13 cellular contexts compared by ENCODE assay signal in genomic region chr3:53150247-53151085, GRCh38. TPM values are rescaled to one million over a fixed set of nuclear protein-coding genes. Genes with fewer than 3 reads are reported as not detected.
DNase-seq lines count a peak whose midpoint lies in the region; ATAC-seq and TF ChIP-seq lines count a peak whose summit lies in the region.
"Had no signal": no experiment of that assay in that cellular context is flagged by ENCODE, and none has a peak within 500 bp of the region (broad histone marks: within the 10 kb centered on the region; RNA-seq: fewer than 3 reads in every experiment).

No MANE protein-coding gene starts in this region.

- peaks cover 18 to 20% of the 10 kb centered on the region in 2 donors for H3K27me3 Mint-ChIP-seq in stimulated activated naive B cell treated with anti-CD40 and anti-IgM and Interleukin-4, amounts not matched to agents 10 μg/mL and 1 μg/mL and 100 μg/mL, for 72 hours

- TF ChIP-seq CTCF in right atrium auricular region (IDR thresholded peaks at IDR 0.05) = no peak
- no peak for TF ChIP-seq CTCF in adrenal gland (IDR thresholded peaks at IDR 0.05)
- TF ChIP-seq CTCF in upper lobe of right lung (IDR thresholded peaks at IDR 0.05) = no peak

- H3K27ac ChIP-seq in right atrium auricular region (no peak overlapping the region), adrenal gland (peak overlapping the region; percentile 40 to 85 (median 77)), upper lobe of right lung (peak overlapping the region; percentile 58)

- peak in 1 of 2 donors; percentile 33 for TF ChIP-seq POLR2A in adrenal gland (IDR thresholded peaks at IDR 0.05)

- DNase-seq in left cardiac atrium = no peak
- no peak for DNase-seq in right atrium auricular region (ENCODE audit: low spot score)
- peak; percentile 83 to 93 (median 90) for DNase-seq in adrenal gland
- DNase-seq in left colon = peak; percentile 80 to 83
- peak; percentile 87 for DNase-seq in upper lobe of right lung
- no peak for DNase-seq in cerebellar cortex (ENCODE audit: low spot score)
- DNase-seq in RPMI8226 = no peak
- no peak for DNase-seq in stimulated activated naive B cell treated with anti-CD40 and anti-IgM and Interleukin-4, amounts not matched to agents 10 μg/mL and 1 μg/mL and 100 μg/mL, for 72 hours
- DNase-seq: amygdala, DMS53, Karpas-422, NCI-H2227 treated with DMSO at 0.1 percent for 48 hours had no signal

- no peaks in the 10 kb centered on the region for H3K27me3 ChIP-seq in right atrium auricular region
- no peaks in the 10 kb centered on the region for H3K27me3 ChIP-seq in adrenal gland
- no peaks in the 10 kb centered on the region for H3K27me3 ChIP-seq in upper lobe of right lung

- H3K4me3 Mint-ChIP-seq in stimulated activated naive B cell treated with anti-CD40 and anti-IgM and Interleukin-4, amounts not matched to agents 10 μg/mL and 1 μg/mL and 100 μg/mL, for 72 hours = no peak overlapping the region
- H3K4me3 Mint-ChIP-seq: type B pancreatic cell had no signal

- H3K27ac Mint-ChIP-seq in stimulated activated naive B cell treated with anti-CD40 and anti-IgM and Interleukin-4, amounts not matched to agents 10 μg/mL and 1 μg/mL and 100 μg/mL, for 72 hours = no peak overlapping the region
- H3K27ac Mint-ChIP-seq: type B pancreatic cell had no signal

- no peaks in the 10 kb centered on the region for H3K36me3 ChIP-seq in right atrium auricular region
- H3K36me3 ChIP-seq in adrenal gland (replicated peaks in 1 of 2) = no peaks in the 10 kb centered on the region
- no peaks in the 10 kb centered on the region for H3K36me3 ChIP-seq in upper lobe of right lung

- no peaks in the 10 kb centered on the region for H3K4me1 Mint-ChIP-seq in stimulated activated naive B cell treated with anti-CD40 and anti-IgM and Interleukin-4, amounts not matched to agents 10 μg/mL and 1 μg/mL and 100 μg/mL, for 72 hours

- peaks cover 0 to 22% of the 10 kb centered on the region in 2 donors for H3K4me1 ChIP-seq in right atrium auricular region
- peaks cover 36 to 74% of the 10 kb centered on the region in 2 donors for H3K4me1 ChIP-seq in adrenal gland (replicated peaks in 1 of 2)
- peaks cover 45% of the 10 kb centered on the region for H3K4me1 ChIP-seq in upper lobe of right lung

- H3K36me3 Mint-ChIP-seq in stimulated activated naive B cell treated with anti-CD40 and anti-IgM and Interleukin-4, amounts not matched to agents 10 μg/mL and 1 μg/mL and 100 μg/mL, for 72 hours = peaks cover 0 to 2% of the 10 kb centered on the region in 2 donors
- H3K36me3 Mint-ChIP-seq: type B pancreatic cell had no signal

- WGBS in adrenal gland, 4 donors = 54 to 67% (median 63%) methylated on average over 5 to 7 of the region's 7 CpGs

- intact Hi-C loops in left cardiac atrium (cut with DNase I) (no loop called here), adrenal gland (cut with DNase I) (no loop called here), left colon (cut with DNase I, micrococcal nuclease) (no loop called here), upper lobe of right lung (cut with DNase I) (no loop called here)

- H3K9me3 Mint-ChIP-seq in stimulated activated naive B cell treated with anti-CD40 and anti-IgM and Interleukin-4, amounts not matched to agents 10 μg/mL and 1 μg/mL and 100 μg/mL, for 72 hours = no peaks in the 10 kb centered on the region
- H3K9me3 Mint-ChIP-seq: type B pancreatic cell had no signal

- ATAC-seq in left cardiac atrium (peak; percentile 21 to 35), left colon (peak; percentile 69), upper lobe of right lung (peak; percentile 78)
- ATAC-seq in stimulated activated naive B cell treated with anti-CD40 and anti-IgM and Interleukin-4, amounts not matched to agents 10 μg/mL and 1 μg/mL and 100 μg/mL, for 72 hours (replicated peaks) = no peak

- no peaks in the 10 kb centered on the region for H3K9me3 ChIP-seq in right atrium auricular region
- no peaks in the 10 kb centered on the region for H3K9me3 ChIP-seq in adrenal gland (replicated peaks in 1 of 3)
- H3K9me3 ChIP-seq in upper lobe of right lung = no peaks in the 10 kb centered on the region

- no peak overlapping the region for H3K4me3 ChIP-seq in right atrium auricular region
- H3K4me3 ChIP-seq in adrenal gland = no peak overlapping the region
- H3K4me3 ChIP-seq in upper lobe of right lung = no peak overlapping the region

RNA-seq across cellular contexts. Expression of gene PRKCD, which starts 10.5 kb away (rescaled TPM):
- total RNA-seq in left cardiac atrium = 10 to 100 TPM; 31.3 to 31.5 TPM
- 10 to 100 TPM; 11.1 to 14.8 TPM for total RNA-seq in right atrium auricular region
- 100 to 1,000 TPM in 1 of 8 donors, 10 to 100 TPM in 7; 25.8 to 156 (median 53.7) TPM for total RNA-seq in adrenal gland
- 10 to 100 TPM; 34.7 to 78.7 (median 38.2) TPM for polyA plus RNA-seq in adrenal gland
- total RNA-seq in left colon = 10 to 100 TPM; 93.3 to 94.0 TPM
- total RNA-seq in upper lobe of right lung = 78.4 TPM

RNA-seq across cellular contexts. Expression of gene RFT1, which starts 20.2 kb away (rescaled TPM):
- total RNA-seq in left cardiac atrium (10 to 100 TPM; 11.8 to 12.6 TPM), right atrium auricular region (1 to 10 TPM; 6.2 to 6.8 TPM), adrenal gland (10 to 100 TPM; 12.9 to 34.5 (median 22.9) TPM), left colon (10 to 100 TPM; 13.1 to 14.1 TPM), upper lobe of right lung (20.6 TPM)
- polyA plus RNA-seq in adrenal gland = 10 to 100 TPM in 2 of 3 donors, 1 to 10 TPM in 1; 6.7 to 24.1 (median 13.0) TPM

Comparison
In these comparisons a context has a peak if more than half of its experiments do, and no peak if none do; other contexts are left out.
1. ATAC-seq: peak in left cardiac atrium (2 of 2), left colon (single experiment) and upper lobe of right lung (single experiment); none in stimulated activated naive B cell treated with anti-CD40 and anti-IgM and Interleukin-4, amounts not matched to agents 10 μg/mL and 1 μg/mL and 100 μg/mL, for 72 hours (0 of 2).
2. DNase-seq: peak in adrenal gland (7 of 7), left colon (2 of 2) and upper lobe of right lung (single experiment); none in left cardiac atrium (single experiment), right atrium auricular region (single experiment), cerebellar cortex (single experiment), RPMI8226 (single experiment) and stimulated activated naive B cell treated with anti-CD40 and anti-IgM and Interleukin-4, amounts not matched to agents 10 μg/mL and 1 μg/mL and 100 μg/mL, for 72 hours (single experiment).
3. H3K27ac ChIP-seq: peak in adrenal gland (5 of 5) and upper lobe of right lung (single experiment); none in right atrium auricular region (0 of 2).